Comparison of ENCODE assay signal across 1 cellular context in genomic region chr11:47431356-47432083, GRCh38.
TF ChIP-seq lines count a peak whose summit lies in the region.

No MANE protein-coding gene starts in this region.

TF ChIP-seq in HepG2, 621 proteins besides CTCF, POLR2A, EP300 and RAD21 (continued from another document and continues in another):
- TF ChIP-seq EZH2 (conservative IDR thresholded peaks at IDR 0.05; ENCODE audit: low read depth, low read length): no peak
- TF ChIP-seq ELF4 (CRISPR knock-in tag; IDR thresholded peaks at IDR 0.05; ENCODE audit: borderline replicate concordance): no peak
- no peak for TF ChIP-seq HOXA7 (CRISPR knock-in tag; IDR thresholded peaks at IDR 0.05)
- no peak for TF ChIP-seq HMG20A (CRISPR knock-in tag; IDR thresholded peaks at IDR 0.05; ENCODE audit: borderline replicate concordance)
- no peak for TF ChIP-seq MXI1 (IDR thresholded peaks at IDR 0.05; ENCODE audit: borderline replicate concordance, low read depth, low read length)
- TF ChIP-seq TOPORS (CRISPR knock-in tag; IDR thresholded peaks at IDR 0.05): no peak
- no peak for TF ChIP-seq STAG1 (CRISPR knock-in tag; IDR thresholded peaks at IDR 0.05)
- TF ChIP-seq TBX2 (CRISPR knock-in tag; IDR thresholded peaks at IDR 0.05; ENCODE audit: borderline replicate concordance): 0 out of 2 replicates have a peak, but pooled peaks have one; percentile 21
- no peak for TF ChIP-seq ZNF318 (CRISPR knock-in tag; IDR thresholded peaks at IDR 0.05)
- TF ChIP-seq ZNF354B (CRISPR knock-in tag; IDR thresholded peaks at IDR 0.05): no peak
- TF ChIP-seq FOXA3 (CRISPR knock-in tag; IDR thresholded peaks at IDR 0.05): peak; percentile 55; the same call in 1 of the 2 replicates
- TF ChIP-seq MTF1 (CRISPR knock-in tag; IDR thresholded peaks at IDR 0.05): no peak
- no peak for TF ChIP-seq ELF3 (CRISPR knock-in tag; IDR thresholded peaks at IDR 0.05)
- TF ChIP-seq NFYB (CRISPR knock-in tag; IDR thresholded peaks at IDR 0.05): no peak
- no peak; the same call in 1 of the 2 replicates for TF ChIP-seq ZNF331 (CRISPR knock-in tag; IDR thresholded peaks at IDR 0.05)
- TF ChIP-seq ZNF275 (CRISPR knock-in tag; IDR thresholded peaks at IDR 0.05; ENCODE audit: borderline replicate concordance): no peak
- no peak for TF ChIP-seq SALL2 (CRISPR knock-in tag; IDR thresholded peaks at IDR 0.05)
- no peak for TF ChIP-seq AKNA (CRISPR knock-in tag; IDR thresholded peaks at IDR 0.05; ENCODE audit: borderline replicate concordance)
- TF ChIP-seq ZNF605 (CRISPR knock-in tag; IDR thresholded peaks at IDR 0.05): 0 out of 2 replicates have a peak, but pooled peaks have one; percentile 42
- no peak for TF ChIP-seq PRDM4 (CRISPR knock-in tag; IDR thresholded peaks at IDR 0.05; ENCODE audit: borderline replicate concordance)
- TF ChIP-seq SIX4 (CRISPR knock-in tag; IDR thresholded peaks at IDR 0.05): no peak
- TF ChIP-seq PHF21A (CRISPR knock-in tag; IDR thresholded peaks at IDR 0.05): peak; percentile 45; the same call in 1 of the 2 replicates
- no peak for TF ChIP-seq ZNF761 (CRISPR knock-in tag; conservative IDR thresholded peaks at IDR 0.05)
- TF ChIP-seq SNRNP70 (IDR thresholded peaks at IDR 0.05; ENCODE audit: low read depth, low read length): no peak
- TF ChIP-seq ZEB1 (IDR thresholded peaks at IDR 0.05; ENCODE audit: insufficient replicate concordance, low read depth): peak; percentile 81
- no peak for TF ChIP-seq SNAPC2 (CRISPR knock-in tag; IDR thresholded peaks at IDR 0.05)
- TF ChIP-seq ATF1 (CRISPR knock-in tag; IDR thresholded peaks at IDR 0.05): no peak
- TF ChIP-seq ZNF276 (CRISPR knock-in tag; IDR thresholded peaks at IDR 0.05; ENCODE audit: low read depth): no peak
- TF ChIP-seq SNAPC4 (CRISPR knock-in tag; IDR thresholded peaks at IDR 0.05): no peak
- TF ChIP-seq KLF12 (CRISPR knock-in tag; IDR thresholded peaks at IDR 0.05; ENCODE audit: borderline replicate concordance): 0 out of 2 replicates have a peak, but pooled peaks have one; percentile 6
- no peak for TF ChIP-seq ZNF496 (CRISPR knock-in tag; IDR thresholded peaks at IDR 0.05; ENCODE audit: insufficient replicate concordance)
- TF ChIP-seq ZNF446 (CRISPR knock-in tag; IDR thresholded peaks at IDR 0.05): no peak
- TF ChIP-seq PCBP2 (optimal IDR thresholded peaks at IDR 0.05; ENCODE audit: low read depth, low read length, poor library complexity, severe bottlenecking): no peak
- no peak for TF ChIP-seq YEATS2 (CRISPR knock-in tag; IDR thresholded peaks at IDR 0.05; ENCODE audit: borderline replicate concordance)
- no peak for TF ChIP-seq GTF2F1 (IDR thresholded peaks at IDR 0.05; ENCODE audit: low read length)
- TF ChIP-seq ZNF773 (CRISPR knock-in tag; IDR thresholded peaks at IDR 0.05; ENCODE audit: borderline replicate concordance): no peak
- TF ChIP-seq CAMTA2 (CRISPR knock-in tag; IDR thresholded peaks at IDR 0.05; ENCODE audit: borderline replicate concordance): no peak
- TF ChIP-seq ZNF547 (CRISPR knock-in tag; IDR thresholded peaks at IDR 0.05): no peak
